In the genomic region with DNA sequence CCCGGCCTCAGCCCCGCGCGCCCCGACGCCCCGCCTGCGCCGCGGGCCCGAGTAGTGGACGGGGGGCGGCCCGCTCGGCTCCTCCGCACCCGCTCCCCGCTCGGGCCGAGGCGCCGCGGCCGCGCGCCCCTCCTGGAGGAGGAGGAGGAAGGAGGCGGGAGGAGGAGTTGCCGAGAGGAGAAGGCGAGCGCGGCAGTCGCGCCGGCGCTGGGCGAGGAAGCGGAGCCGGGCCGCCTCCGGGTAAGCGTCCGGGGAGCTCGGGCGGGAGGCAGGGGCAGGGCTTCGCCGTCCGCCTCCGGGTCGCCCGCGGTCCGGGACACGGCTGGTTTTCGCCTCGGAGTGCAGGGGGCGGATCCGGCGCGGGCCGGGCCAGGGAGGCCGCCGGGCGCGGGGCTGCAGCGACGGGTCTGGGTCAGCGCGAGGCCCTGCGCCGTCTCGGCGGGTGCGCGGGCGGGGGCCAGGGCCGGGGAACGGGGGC, we compare ENCODE assay signal across 8 cellular contexts. TPM values are rescaled to one million over a fixed set of nuclear protein-coding genes. Genes with fewer than 3 reads are reported as not detected.
A peak's percentile ranks its signal among the peaks of the same experiment; 100 is the strongest.
DNase-seq lines count a peak whose midpoint lies in the region; ATAC-seq and TF ChIP-seq lines count a peak whose summit lies in the region.

A gene with protein sequence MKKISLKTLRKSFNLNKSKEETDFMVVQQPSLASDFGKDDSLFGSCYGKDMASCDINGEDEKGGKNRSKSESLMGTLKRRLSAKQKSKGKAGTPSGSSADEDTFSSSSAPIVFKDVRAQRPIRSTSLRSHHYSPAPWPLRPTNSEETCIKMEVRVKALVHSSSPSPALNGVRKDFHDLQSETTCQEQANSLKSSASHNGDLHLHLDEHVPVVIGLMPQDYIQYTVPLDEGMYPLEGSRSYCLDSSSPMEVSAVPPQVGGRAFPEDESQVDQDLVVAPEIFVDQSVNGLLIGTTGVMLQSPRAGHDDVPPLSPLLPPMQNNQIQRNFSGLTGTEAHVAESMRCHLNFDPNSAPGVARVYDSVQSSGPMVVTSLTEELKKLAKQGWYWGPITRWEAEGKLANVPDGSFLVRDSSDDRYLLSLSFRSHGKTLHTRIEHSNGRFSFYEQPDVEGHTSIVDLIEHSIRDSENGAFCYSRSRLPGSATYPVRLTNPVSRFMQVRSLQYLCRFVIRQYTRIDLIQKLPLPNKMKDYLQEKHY (plus strand): TSS at position 195 of the 478 bp plus-strand sequence. CDS start 35,624 bp downstream, outside the sequence.

- peaks cover 51% of the 10 kb centered on the region for H3K4me1 Mint-ChIP-seq in brain

- ATAC-seq in GM19351 (IDR thresholded peaks at IDR 0.05; ENCODE audit: unreplicated experiment): peak; percentile 59
- ATAC-seq in HG03354 (IDR thresholded peaks at IDR 0.05; ENCODE audit: poor library complexity, severe bottlenecking, unreplicated experiment): peak; percentile 70
- peak; percentile 70 for ATAC-seq in Panc1

- peaks cover 13% of the 10 kb centered on the region for H3K36me3 Mint-ChIP-seq in brain

- CTCF ChIA-PET in Panc1 (lab: Charles Lee): no interaction called here

- H3K4me3 Mint-ChIP-seq in brain: peak within 1 kb of the TSS; percentile 95 to 100 (median 98)

- H3K36me3 ChIP-seq in Panc1 (ENCODE audit: control insufficient read depth, insufficient read depth, low read length) (no peaks in the 10 kb centered on the region), iPS DF 6.9 (ENCODE audit: control insufficient read depth, insufficient read depth, low read length) (no peaks in the 10 kb centered on the region)

- peaks cover 0 to 7% (median 0%) of the 10 kb centered on the region in 5 experiments for H3K9me3 Mint-ChIP-seq in brain

- in situ Hi-C loops in Panc1 (cut with HindIII; ENCODE audit: low pct_unique_long_range_greater_than_20kb, low sequenced_read_pairs): no loop called here

- H3K4me1 ChIP-seq in Panc1 (ENCODE audit: control insufficient read depth, insufficient read depth, low read length) (peaks cover 21% of the 10 kb centered on the region), iPS DF 6.9 (ENCODE audit: control insufficient read depth, insufficient read depth, low read length) (no peaks in the 10 kb centered on the region)

- TF ChIP-seq CTCF in Panc1 (IDR thresholded peaks at IDR 0.05) (no peak), brain (conservative IDR thresholded peaks at IDR 0.05) (no peak), retinal pigment epithelial cell (conservative IDR thresholded peaks at IDR 0.05; ENCODE audit: low read depth, low read length) (no peak)

- H3K4me3 ChIP-seq in Panc1 (ENCODE audit: low read depth in 2 of 2, low read length in 2 of 2) (peak within 1 kb of the TSS; percentile 77 to 90), iPS DF 6.9 (ENCODE audit: low read length) (peak within 1 kb of the TSS; percentile 100), retinal pigment epithelial cell (ENCODE audit: low read length) (peak within 1 kb of the TSS; percentile 95)

- no TSS peak for BruUV-seq in Panc1 (replicated peaks; lab: Mats Ljungman, UMichigan)

- H3K27me3 ChIP-seq in Panc1 (ENCODE audit: control insufficient read depth, insufficient read depth, low read length) (no peaks in the 10 kb centered on the region), iPS DF 6.9 (ENCODE audit: control insufficient read depth, insufficient read depth, low read length) (no peaks in the 10 kb centered on the region)

- intact Hi-C loops in Panc1 (cut with micrococcal nuclease; ENCODE audit: unreplicated experiment): no loop called here

- H3K27me3 Mint-ChIP-seq in brain: peaks cover 3% of the 10 kb centered on the region

- POLR2A ChIA-PET in Panc1 (lab: Charles Lee): no interaction called here

- no CpG with 5 or more reads among the region's 77 CpGs for WGBS in iPS DF 6.9 (ENCODE audit: insufficient coverage, insufficient read length)

- H3K9me3 ChIP-seq in Panc1 (ENCODE audit: control insufficient read depth, insufficient read depth, low read depth, low read length) (no peaks in the 10 kb centered on the region), iPS DF 6.9 (ENCODE audit: control insufficient read depth, insufficient read depth, low read length) (no peaks in the 10 kb centered on the region)

- H3K27ac ChIP-seq in Panc1 (ENCODE audit: low read length): peak within 1 kb of the TSS; percentile 98
- H3K27ac ChIP-seq in iPS DF 6.9 (ENCODE audit: low read length): no peak within 1 kb of the TSS

- peak within 1 kb of the TSS; percentile 95 to 100 (median 98) for H3K27ac Mint-ChIP-seq in brain

- peak; percentile 77 for DNase-seq in EH (ENCODE audit: low read depth)
- no peak for DNase-seq in Panc1 (ENCODE audit: low read depth, low spot score)
- no peak for DNase-seq in iPS DF 6.9 (ENCODE audit: low read depth, low spot score)
- DNase-seq in retinal pigment epithelial cell (ENCODE audit: low read depth): no peak
- DNase-seq in HuH-7 (ENCODE audit: low spot score): no peak

RNA-seq across cellular contexts. Expression of the gene that starts here (rescaled TPM):
- total RNA-seq in Panc1 (2021; ENCODE audit: unreplicated experiment): 43.0 TPM
- polyA plus RNA-seq in Panc1 (2012; ENCODE audit: insufficient read length): 22.7 TPM
- 3.3 TPM for polyA plus RNA-seq in brain (ENCODE audit: insufficient read depth, low read depth, low replicate concordance)
